Comparison of ENCODE assay signal across 8 cellular contexts in genomic region chr6:43454290-43455033, GRCh38. TPM values are rescaled to one million over a fixed set of nuclear protein-coding genes. Genes with fewer than 3 reads are reported as not detected.
DNase-seq lines count a peak whose midpoint lies in the region; ATAC-seq, FAIRE-seq and TF ChIP-seq lines count a peak whose summit lies in the region.

No MANE protein-coding gene starts in this region.

- no peaks in the 10 kb centered on the region for H3K9me2 ChIP-seq in SU-DHL-6 (replicated peaks; ENCODE audit: insufficient read depth, low read length)

- POLR2A ChIA-PET in activated naive CD8-positive, alpha-beta T cell treated with anti-CD3 and anti-CD28 coated beads, Interleukin-2, amount 10 ng/mL, durations not matched to agents 7 days and 5 days (lab: Charles Lee): no interaction called here

- peak; percentile 90 for FAIRE-seq in GM18507 (lab: Jason Lieb, UNC)

- intact Hi-C loops in Right ventricle myocardium inferior (cut with DNase I): loop anchor here (1.0 to 5.0 kb wide), 3 partner anchors 42 to 67 kb away; no protein-coding TSS in a partner anchor

- H3K9ac ChIP-seq in SU-DHL-6 (ENCODE audit: low read length): peak overlapping the region; percentile 60

- TF ChIP-seq CTCF in LNCAP (IDR thresholded peaks at IDR 0.05) (peak; percentile 87), SU-DHL-6 (IDR thresholded peaks at IDR 0.05; ENCODE audit: insufficient read depth, low read length, poor library complexity, severe bottlenecking) (peak; percentile 99), osteoblast (IDR thresholded peaks at IDR 0.05; ENCODE audit: extremely low read depth, low read depth, low read length) (peak; percentile 78)

- H2AFZ ChIP-seq in SU-DHL-6 (ENCODE audit: low read depth, low read length, severe bottlenecking) (peak overlapping the region; percentile 29), osteoblast (ENCODE audit: low read length) (no peak overlapping the region)

- H3K27ac Mint-ChIP-seq in activated naive CD8-positive, alpha-beta T cell treated with anti-CD3 and anti-CD28 coated beads, Interleukin-2, amount 10 ng/mL, durations not matched to agents 7 days and 5 days: no peak overlapping the region

- no peaks in the 10 kb centered on the region for H4K20me1 ChIP-seq in SU-DHL-6 (ENCODE audit: low read depth, low read length)
- no peaks in the 10 kb centered on the region for H4K20me1 ChIP-seq in osteoblast (ENCODE audit: insufficient read depth, low read length)

- H3K4me3 ChIP-seq in SU-DHL-6 (ENCODE audit: insufficient read depth, low read length, poor library complexity, severe bottlenecking) (peak overlapping the region; percentile 58), osteoblast (ENCODE audit: insufficient read depth, low read length) (peak overlapping the region; percentile 69)

- ATAC-seq in activated naive CD8-positive, alpha-beta T cell treated with anti-CD3 and anti-CD28 coated beads, Interleukin-2, amount 10 ng/mL, durations not matched to agents 7 days and 5 days (ENCODE audit: low read depth): peak; percentile 59
- ATAC-seq in Right ventricle myocardium inferior (peak; percentile 90), GM19324 (IDR thresholded peaks at IDR 0.05; ENCODE audit: low FRiP score, unreplicated experiment) (no peak)

- H3K4me1 Mint-ChIP-seq in activated naive CD8-positive, alpha-beta T cell treated with anti-CD3 and anti-CD28 coated beads, Interleukin-2, amount 10 ng/mL, durations not matched to agents 7 days and 5 days: peaks cover 12% of the 10 kb centered on the region

- peak overlapping the region; percentile 82 for H3K4me3 Mint-ChIP-seq in activated naive CD8-positive, alpha-beta T cell treated with anti-CD3 and anti-CD28 coated beads, Interleukin-2, amount 10 ng/mL, durations not matched to agents 7 days and 5 days

- 0 out of 2 replicates have a peak, but pooled peaks cover 3% of the 10 kb centered on the region for H3K36me3 ChIP-seq in SU-DHL-6 (ENCODE audit: low read length)
- H3K36me3 ChIP-seq in osteoblast (ENCODE audit: insufficient read depth, low read length): peaks cover 23% of the 10 kb centered on the region

- H3K36me3 Mint-ChIP-seq in activated naive CD8-positive, alpha-beta T cell treated with anti-CD3 and anti-CD28 coated beads, Interleukin-2, amount 10 ng/mL, durations not matched to agents 7 days and 5 days: peaks cover 6% of the 10 kb centered on the region

- H3K27me3 Mint-ChIP-seq in activated naive CD8-positive, alpha-beta T cell treated with anti-CD3 and anti-CD28 coated beads, Interleukin-2, amount 10 ng/mL, durations not matched to agents 7 days and 5 days: peaks cover 29% of the 10 kb centered on the region

- DNase-seq in GM18507 (ENCODE audit: extremely low spot score, insufficient read length, low read depth) (peak; percentile 71), Right ventricle myocardium inferior (ENCODE audit: missing footprints) (peak; percentile 93), osteoblast (ENCODE audit: insufficient read length, low spot score, missing footprints) (peak; percentile 98)
- DNase-seq in activated naive CD8-positive, alpha-beta T cell treated with anti-CD3 and anti-CD28 coated beads, Interleukin-2, amount 10 ng/mL, durations not matched to agents 7 days and 5 days: peak; percentile 81

- H3K4me1 ChIP-seq in osteoblast (ENCODE audit: insufficient read depth, low read length): peaks cover 4% of the 10 kb centered on the region

- H3F3A ChIP-seq in SU-DHL-6 (ENCODE audit: insufficient read depth): peaks cover 20% of the 10 kb centered on the region

- H3K27ac ChIP-seq in SU-DHL-6 (ENCODE audit: low read depth, low read length) (peak overlapping the region; percentile 16; the same call in 1 of the 2 replicates), osteoblast (ENCODE audit: low read depth, low read length) (no peak overlapping the region), temporal lobe (ENCODE audit: low read depth, low read length) (peak overlapping the region; percentile 45)

- no peaks in the 10 kb centered on the region for H3K9me3 ChIP-seq in SU-DHL-6 (ENCODE audit: insufficient read depth, low read length)
- no peaks in the 10 kb centered on the region for H3K9me3 ChIP-seq in osteoblast (ENCODE audit: low read depth, low read length)

- H3K27me3 ChIP-seq in SU-DHL-6 (ENCODE audit: low read length): no peaks in the 10 kb centered on the region
- peaks cover 14% of the 10 kb centered on the region for H3K27me3 ChIP-seq in osteoblast (ENCODE audit: insufficient read depth, low read length)

- peak overlapping the region; percentile 70 for H3K4me2 ChIP-seq in SU-DHL-6 (ENCODE audit: low read depth, low read length, poor library complexity, severe bottlenecking)
- H3K4me2 ChIP-seq in osteoblast (ENCODE audit: insufficient read depth, low read length): peak overlapping the region; percentile 88

- no peaks in the 10 kb centered on the region for H3K9me3 Mint-ChIP-seq in activated naive CD8-positive, alpha-beta T cell treated with anti-CD3 and anti-CD28 coated beads, Interleukin-2, amount 10 ng/mL, durations not matched to agents 7 days and 5 days

- H3K79me2 ChIP-seq in SU-DHL-6 (ENCODE audit: insufficient read depth, low read length): no peaks in the 10 kb centered on the region
- no peaks in the 10 kb centered on the region for H3K79me2 ChIP-seq in osteoblast (ENCODE audit: insufficient read depth, low read length)

RNA-seq across cellular contexts. Expression of gene DLK2, which starts 0.9 kb away (rescaled TPM):
- under 1 TPM; 0.30 to 0.37 TPM for total RNA-seq in activated naive CD8-positive, alpha-beta T cell treated with anti-CD3 and anti-CD28 coated beads, Interleukin-2, amount 10 ng/mL, durations not matched to agents 7 days and 5 days
- total RNA-seq in Right ventricle myocardium inferior: 1.9 TPM
- 0.29 TPM in 1 of 2 replicates, not detected in the other for total RNA-seq in osteoblast
- total RNA-seq in temporal lobe: 4.4 TPM

RNA-seq across cellular contexts. Expression of gene TJAP1, which starts 22.9 kb away (rescaled TPM):
- total RNA-seq in activated naive CD8-positive, alpha-beta T cell treated with anti-CD3 and anti-CD28 coated beads, Interleukin-2, amount 10 ng/mL, durations not matched to agents 7 days and 5 days: 10 to 100 TPM; 42.7 to 47.6 TPM
- 17.4 TPM for total RNA-seq in Right ventricle myocardium inferior
- total RNA-seq in osteoblast: 14.5 and 16.2 TPM in 2 replicates
- total RNA-seq in temporal lobe: 4.4 TPM

RNA-seq across cellular contexts. Expression of gene ABCC10, which starts 27.1 kb away (rescaled TPM):
- 10 to 100 TPM; 51.0 to 58.3 TPM for total RNA-seq in activated naive CD8-positive, alpha-beta T cell treated with anti-CD3 and anti-CD28 coated beads, Interleukin-2, amount 10 ng/mL, durations not matched to agents 7 days and 5 days
- total RNA-seq in Right ventricle myocardium inferior (14.8 TPM), osteoblast (26.4 and 27.1 TPM in 2 replicates), temporal lobe (15.2 TPM)

RNA-seq across cellular contexts. Expression of gene LRRC73, which starts 55.7 kb away (rescaled TPM):
- under 1 TPM; 0.33 to 0.37 TPM for total RNA-seq in activated naive CD8-positive, alpha-beta T cell treated with anti-CD3 and anti-CD28 coated beads, Interleukin-2, amount 10 ng/mL, durations not matched to agents 7 days and 5 days
- total RNA-seq in Right ventricle myocardium inferior (1.6 TPM), osteoblast (0.36 and 0.59 TPM in 2 replicates), temporal lobe (5.7 TPM)
